Comparison of ENCODE assay signal across 8 cellular contexts in the genomic region with DNA sequence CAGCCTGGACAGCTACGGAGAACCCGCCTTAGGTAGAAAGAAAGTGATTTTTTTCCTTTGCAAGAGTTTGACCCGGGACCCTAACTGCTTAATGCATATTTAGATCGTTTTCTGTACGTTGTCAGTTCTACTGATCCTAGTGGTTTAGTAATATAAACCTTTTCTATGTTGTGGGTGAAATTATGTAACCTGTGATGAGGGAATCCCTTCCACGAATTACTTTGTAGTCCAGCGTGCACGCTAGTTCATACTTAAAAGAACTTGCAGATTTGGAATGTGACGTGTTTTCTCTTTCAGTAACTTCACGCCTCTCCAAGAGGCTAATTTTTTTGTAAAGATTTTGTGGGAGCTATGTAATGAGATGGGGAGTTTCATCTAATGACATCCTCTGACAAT. TPM values are rescaled to one million over a fixed set of nuclear protein-coding genes. Genes with fewer than 3 reads are reported as not detected.
A peak's percentile ranks its signal among the peaks of the same experiment; 100 is the strongest.
DNase-seq lines count a peak whose midpoint lies in the region; ATAC-seq, FAIRE-seq and TF ChIP-seq lines count a peak whose summit lies in the region.

No MANE protein-coding gene starts in this region.

- FAIRE-seq in astrocyte (lab: Jason Lieb, UNC): no peak

- H3K27ac ChIP-seq in astrocyte (ENCODE audit: low read depth, low read length): peak overlapping the region; percentile 84

- H3K9me3 ChIP-seq in astrocyte (ENCODE audit: insufficient read depth, low read depth, low read length): no peaks in the 10 kb centered on the region

- peak overlapping the region; percentile 99 for H3K27ac Mint-ChIP-seq in activated naive CD4-positive, alpha-beta T cell treated with anti-CD3 and anti-CD28 coated beads for 36 hours
- H3K27ac Mint-ChIP-seq in astrocyte (ENCODE audit: unreplicated experiment) (peak overlapping the region; percentile 70), type B pancreatic cell (peak overlapping the region; percentile 91)

- peak; percentile 34 for DNase-seq in activated naive CD4-positive, alpha-beta T cell treated with anti-CD3 and anti-CD28 coated beads for 36 hours
- no peak for DNase-seq in activated naive CD4-positive, alpha-beta T cell treated with anti-CD3 and anti-CD28 coated beads, Interleukin-2, amount 50 U/mL, for 16 hours
- DNase-seq in astrocyte (ENCODE audit: low read depth) (peak; percentile 26), lower leg skin (ENCODE audit: low spot score in 2 of 2) (no peak), type B pancreatic cell (ENCODE audit: extremely low spot score, unreplicated experiment) (no peak), putamen (ENCODE audit: low spot score) (no peak)
- DNase-seq in stimulated activated CD4-positive, alpha-beta T cell treated with anti-CD3 and anti-CD28 coated beads, Interleukin-4, amount 100 ng/mL, for 4 hours: no peak

- TF ChIP-seq CTCF in astrocyte (IDR thresholded peaks at IDR 0.05; ENCODE audit: insufficient read depth, low read depth, low read length): no peak
- TF ChIP-seq CTCF in lower leg skin (IDR thresholded peaks at IDR 0.05): no peak
- no peak for TF ChIP-seq CTCF in type B pancreatic cell (conservative IDR thresholded peaks at IDR 0.05)

- intact Hi-C loops in activated naive CD4-positive, alpha-beta T cell treated with anti-CD3 and anti-CD28 coated beads for 36 hours (cut with micrococcal nuclease): loop anchor here (1.0 to 2.0 kb wide), 3 partner anchors 73 to 627 kb away; partner anchors contain the start of genes BLOC1S2, MRPL43, PDZD7 and SFXN3
- intact Hi-C loops in lower leg skin (cut with DNase I; ENCODE audit: low total_unique reads): no loop called here

- H2AFZ ChIP-seq in astrocyte (ENCODE audit: low read depth, low read length): no peak overlapping the region

- peak overlapping the region; percentile 91 for H3K9ac ChIP-seq in astrocyte (ENCODE audit: low read length)

- H3K4me1 ChIP-seq in astrocyte (ENCODE audit: insufficient read depth, low read length): peaks cover 20% of the 10 kb centered on the region

- no peaks in the 10 kb centered on the region for H3K9me3 Mint-ChIP-seq in activated naive CD4-positive, alpha-beta T cell treated with anti-CD3 and anti-CD28 coated beads for 36 hours
- H3K9me3 Mint-ChIP-seq in astrocyte (ENCODE audit: unreplicated experiment): no peaks in the 10 kb centered on the region
- no peaks in the 10 kb centered on the region for H3K9me3 Mint-ChIP-seq in type B pancreatic cell

- H3K27me3 ChIP-seq in astrocyte (ENCODE audit: insufficient read depth, low read length): no peaks in the 10 kb centered on the region

- TF ChIP-seq POLR2A in lower leg skin (IDR thresholded peaks at IDR 0.05): no peak

- peaks cover 23% of the 10 kb centered on the region for H4K20me1 ChIP-seq in astrocyte (ENCODE audit: insufficient read depth, low read length)

- no peaks in the 10 kb centered on the region for H3K27me3 Mint-ChIP-seq in activated naive CD4-positive, alpha-beta T cell treated with anti-CD3 and anti-CD28 coated beads for 36 hours (ENCODE audit: low read depth)
- H3K27me3 Mint-ChIP-seq in astrocyte (ENCODE audit: low read depth, unreplicated experiment) (no peaks in the 10 kb centered on the region), type B pancreatic cell (no peaks in the 10 kb centered on the region)

- H3K4me2 ChIP-seq in astrocyte (ENCODE audit: low read length): peak overlapping the region; percentile 90

- H3K4me3 Mint-ChIP-seq in activated naive CD4-positive, alpha-beta T cell treated with anti-CD3 and anti-CD28 coated beads for 36 hours: peak overlapping the region; percentile 98
- peak overlapping the region; percentile 97 for H3K4me3 Mint-ChIP-seq in astrocyte (ENCODE audit: unreplicated experiment)
- H3K4me3 Mint-ChIP-seq in type B pancreatic cell: peak overlapping the region; percentile 99

- peaks cover 20% of the 10 kb centered on the region for H3K36me3 Mint-ChIP-seq in activated naive CD4-positive, alpha-beta T cell treated with anti-CD3 and anti-CD28 coated beads for 36 hours (ENCODE audit: low read depth)
- H3K36me3 Mint-ChIP-seq in astrocyte (ENCODE audit: low read depth, unreplicated experiment) (peaks cover 1% of the 10 kb centered on the region), type B pancreatic cell (peaks cover 9% of the 10 kb centered on the region)

- H3K79me2 ChIP-seq in astrocyte (ENCODE audit: insufficient read depth, low read length): peaks cover 42% of the 10 kb centered on the region

- H3K4me3 ChIP-seq in astrocyte (ENCODE audit: insufficient read depth, low read depth, low read length): peak overlapping the region; percentile 80
- peak overlapping the region; percentile 94 for H3K4me3 ChIP-seq in lower leg skin (ENCODE audit: low read depth, poor library complexity, severe bottlenecking)

- H3K36me3 ChIP-seq in astrocyte (ENCODE audit: insufficient read depth, low read length): peaks cover 20% of the 10 kb centered on the region

- CTCF ChIA-PET in activated naive CD4-positive, alpha-beta T cell treated with anti-CD3 and anti-CD28 coated beads for 36 hours (lab: Charles Lee): interaction anchor here (1.3 to 3.3 kb wide), 2 partner anchors 84 to 351 kb away, joined by 3 to 11 read pairs; no protein-coding TSS in a partner anchor

- 2 to 6% methylated on average over 10 of the region's 10 CpGs for WGBS in lower leg skin, 2 donors

- peaks cover 42% of the 10 kb centered on the region for H3K4me1 Mint-ChIP-seq in activated naive CD4-positive, alpha-beta T cell treated with anti-CD3 and anti-CD28 coated beads for 36 hours (ENCODE audit: low read depth)
- H3K4me1 Mint-ChIP-seq in astrocyte (ENCODE audit: low read depth, unreplicated experiment) (peaks cover 24% of the 10 kb centered on the region), type B pancreatic cell (ENCODE audit: unreplicated experiment) (peaks cover 36% of the 10 kb centered on the region)

- no peak for ATAC-seq in GM21390 (IDR thresholded peaks at IDR 0.05; ENCODE audit: unreplicated experiment)

RNA-seq across cellular contexts. Expression of gene SLF2, which starts 0.7 kb away (rescaled TPM):
- total RNA-seq in activated naive CD4-positive, alpha-beta T cell treated with anti-CD3 and anti-CD28 coated beads for 36 hours: 10 to 100 TPM; 29.3 to 30.3 TPM
- total RNA-seq in astrocyte (19.6 and 20.3 TPM in 2 replicates), lower leg skin (10 to 100 TPM in 3 of 4 donors, 1 to 10 TPM in 1; 8.3 to 23.3 (median 14.9) TPM), type B pancreatic cell (ENCODE audit: low replicate concordance) (22.0 and 46.1 TPM in 2 replicates)

RNA-seq across cellular contexts. Expression of gene SEMA4G, which starts 55.8 kb away (rescaled TPM):
- under 1 TPM; 0.48 to 0.59 TPM for total RNA-seq in activated naive CD4-positive, alpha-beta T cell treated with anti-CD3 and anti-CD28 coated beads for 36 hours
- total RNA-seq in astrocyte: 5.9 and 7.1 TPM in 2 replicates
- 10 to 100 TPM; 15.3 to 31.9 (median 23.6) TPM for total RNA-seq in lower leg skin
- 28.0 and 46.0 TPM in 2 replicates for total RNA-seq in type B pancreatic cell (ENCODE audit: low replicate concordance)

Comparison
In these comparisons a context has a peak if more than half of its experiments do, and no peak if none do; other contexts are left out.
1. DNase-seq: peak in activated naive CD4-positive, alpha-beta T cell treated with anti-CD3 and anti-CD28 coated beads for 36 hours (single experiment) and astrocyte (single experiment); none in activated naive CD4-positive, alpha-beta T cell treated with anti-CD3 and anti-CD28 coated beads, Interleukin-2, amount 50 U/mL, for 16 hours (single experiment), lower leg skin (0 of 2), type B pancreatic cell (single experiment), stimulated activated CD4-positive, alpha-beta T cell treated with anti-CD3 and anti-CD28 coated beads, Interleukin-4, amount 100 ng/mL, for 4 hours (0 of 2) and putamen (single experiment).
2. Peak in every context shown above with its lines, with median percentiles within 50 percentile points of each other: H3K27ac Mint-ChIP-seq and H3K4me3 Mint-ChIP-seq.